ENCODE assay signal across 8 cellular contexts in genomic region chr10:84204122-84204521, GRCh38. TPM values are rescaled to one million over a fixed set of nuclear protein-coding genes. Genes with fewer than 3 reads are reported as not detected.
DNase-seq lines count a peak whose midpoint lies in the region; ATAC-seq and TF ChIP-seq lines count a peak whose summit lies in the region.

No MANE protein-coding gene starts in this region.

- no peaks in the 10 kb centered on the region for H3K27me3 ChIP-seq in BE2C
- peaks cover 5% of the 10 kb centered on the region for H3K27me3 ChIP-seq in IMR-90 (ENCODE audit: control insufficient read depth, insufficient read depth, low read length)
- H3K27me3 ChIP-seq in mesenchymal stem cell (ENCODE audit: control insufficient read depth in 1 of 2, insufficient read depth in 1 of 2, low read length in 2 of 2) = peaks cover 0 to 52% of the 10 kb centered on the region in 2 experiments

- no peak overlapping the region for H3K4me2 ChIP-seq in IMR-90 (ENCODE audit: low read depth, low read length)
- H3K4me2 ChIP-seq in mesenchymal stem cell (ENCODE audit: low read length, poor library complexity, severe bottlenecking) = no peak overlapping the region

- H3K27ac ChIP-seq in IMR-90 (ENCODE audit: insufficient read depth, low read length) (no peak overlapping the region), mesenchymal stem cell (ENCODE audit: low read length, poor library complexity, severe bottlenecking) (no peak overlapping the region)

- WGBS in IMR-90 (ENCODE audit: extremely low coverage in 2 of 2, insufficient read length in 1 of 2), 2 experiments = no CpG with 5 or more reads among the region's 4 CpGs
- 75% methylated on average over 4 of the region's 4 CpGs for WGBS in mesenchymal stem cell

- H3K9ac ChIP-seq in IMR-90 (ENCODE audit: low read depth, low read length) (no peak overlapping the region), mesenchymal stem cell (ENCODE audit: low read length) (no peak overlapping the region)

- POLR2A ChIA-PET in IMR-90 (lab: Charles Lee; ENCODE audit: unreplicated experiment) = no interaction called here

- dilution Hi-C loops in IMR-90 (cut with HindIII; ENCODE audit: low sequenced_read_pairs, unreplicated experiment) = no loop called here

- no peak for TF ChIP-seq POLR2A in IMR-90 (IDR thresholded peaks at IDR 0.05; ENCODE audit: low read depth, low read length)

- H3K14ac ChIP-seq in IMR-90 (replicated peaks; ENCODE audit: low read depth, low read length) (no peak overlapping the region), mesenchymal stem cell (ENCODE audit: low read length in 2 of 2) (no peak overlapping the region)

- H3K56ac ChIP-seq in IMR-90 (ENCODE audit: extremely low read depth, insufficient read depth, low read length) = no peak overlapping the region

- no peak overlapping the region for H4K91ac ChIP-seq in IMR-90 (ENCODE audit: insufficient read depth, low read depth, low read length)
- no peak overlapping the region for H4K91ac ChIP-seq in mesenchymal stem cell (ENCODE audit: low read length)

- H3K9me1 ChIP-seq in IMR-90 (ENCODE audit: insufficient read depth, low read length) = no peaks in the 10 kb centered on the region

- H2AFZ ChIP-seq in IMR-90 (replicated peaks; ENCODE audit: low read length, poor library complexity) = no peak overlapping the region
- H2AFZ ChIP-seq in mesenchymal stem cell (ENCODE audit: low read depth, low read length) = no peak overlapping the region

- intact Hi-C loops in IMR-90 (cut with micrococcal nuclease) = no loop called here

- H3K79me1 ChIP-seq in IMR-90 (ENCODE audit: low read depth in 1 of 2, low read length in 2 of 2) (no peaks in the 10 kb centered on the region), mesenchymal stem cell (replicated peaks; ENCODE audit: low read length, poor library complexity, severe bottlenecking) (no peaks in the 10 kb centered on the region)

- no peaks in the 10 kb centered on the region for H3K4me1 ChIP-seq in BE2C
- no peaks in the 10 kb centered on the region for H3K4me1 ChIP-seq in IMR-90 (ENCODE audit: control insufficient read depth, insufficient read depth, low read length)
- H3K4me1 ChIP-seq in mesenchymal stem cell (ENCODE audit: control insufficient read depth, insufficient read depth, low read depth, low read length) = no peaks in the 10 kb centered on the region

- H2BK12ac ChIP-seq in mesenchymal stem cell (ENCODE audit: low read length in 2 of 2) = no peak overlapping the region

- no peak overlapping the region for H3K23ac ChIP-seq in IMR-90 (ENCODE audit: low read depth, low read length)
- no peak overlapping the region for H3K23ac ChIP-seq in mesenchymal stem cell (ENCODE audit: low read length in 2 of 2)

- ATAC-seq in GM19452 (IDR thresholded peaks at IDR 0.05; ENCODE audit: unreplicated experiment) (peak; percentile 59), IMR-90 (ENCODE audit: low read depth) (0 out of 2 replicates have a peak, but pooled peaks have one; percentile 36), GM18519 (IDR thresholded peaks at IDR 0.05; ENCODE audit: low FRiP score, unreplicated experiment) (no peak)

- TF ChIP-seq RAD21 in IMR-90 (IDR thresholded peaks at IDR 0.05; ENCODE audit: low read length) = no peak

- TF ChIP-seq CTCF in BE2C (IDR thresholded peaks at IDR 0.05; ENCODE audit: low read depth, low read length) = peak; percentile 46
- TF ChIP-seq CTCF in IMR-90 (conservative IDR thresholded peaks at IDR 0.05; ENCODE audit: low read depth, low read length) = peak; percentile 11; the same call in 1 of the 2 replicates
- TF ChIP-seq CTCF in epithelial cell of proximal tubule (conservative IDR thresholded peaks at IDR 0.05; ENCODE audit: low read depth, low read length) = peak; percentile 88

- no peaks in the 10 kb centered on the region for H3K9me3 ChIP-seq in BE2C
- H3K9me3 ChIP-seq in IMR-90 (ENCODE audit: control insufficient read depth, insufficient read depth, low read length) = no peaks in the 10 kb centered on the region
- no peaks in the 10 kb centered on the region for H3K9me3 ChIP-seq in mesenchymal stem cell (ENCODE audit: control insufficient read depth, low read length)

- no peak overlapping the region for H2BK20ac ChIP-seq in IMR-90 (ENCODE audit: low read depth, low read length)

- H3K36me3 ChIP-seq in BE2C (no peaks in the 10 kb centered on the region), IMR-90 (ENCODE audit: control insufficient read depth, insufficient read depth, low read length) (no peaks in the 10 kb centered on the region), mesenchymal stem cell (ENCODE audit: control insufficient read depth in 1 of 2, insufficient read depth in 2 of 2, low read depth in 1 of 2, low read length in 2 of 2) (no peaks in the 10 kb centered on the region)

- H4K20me1 ChIP-seq in IMR-90 (ENCODE audit: insufficient read depth, low read length) = no peaks in the 10 kb centered on the region

- no TSS peak for BruUV-seq in IMR-90 (replicated peaks; lab: Mats Ljungman, UMichigan)

- H2BK120ac ChIP-seq in IMR-90 (ENCODE audit: low read depth, low read length) (no peak overlapping the region), mesenchymal stem cell (ENCODE audit: low read depth, low read length) (no peak overlapping the region)

- H2AK5ac ChIP-seq in IMR-90 (ENCODE audit: low read depth, low read length) (no peak overlapping the region), mesenchymal stem cell (ENCODE audit: low read length, severe bottlenecking) (no peak overlapping the region)

- H2BK5ac ChIP-seq in IMR-90 (ENCODE audit: low read depth, low read length, poor library complexity, severe bottlenecking) (no peak overlapping the region), mesenchymal stem cell (ENCODE audit: low read depth, low read length, poor library complexity, severe bottlenecking) (no peak overlapping the region)

- H4K8ac ChIP-seq in IMR-90 (ENCODE audit: low read depth in 2 of 2, low read length in 2 of 2) (no peak overlapping the region), mesenchymal stem cell (ENCODE audit: low read length) (no peak overlapping the region)

- no peak overlapping the region for H4K5ac ChIP-seq in IMR-90 (ENCODE audit: low read depth, low read length)

- in situ Hi-C loops in IMR-90 (cut with MboI; ENCODE audit: low sequenced_read_pairs) = no loop called here

- H2AK9ac ChIP-seq in IMR-90 (replicated peaks; ENCODE audit: low read depth, low read length, poor library complexity) = no peak overlapping the region

- no peak for DNase-seq in BE2C
- DNase-seq in IMR-90 = no peak
- DNase-seq in epithelial cell of proximal tubule (ENCODE audit: low read depth) = no peak
- DNase-seq in mesenchymal stem cell = no peak
- no peak for DNase-seq in superior temporal gyrus (ENCODE audit: extremely low spot score)
- no peak for DNase-seq in cerebellum (ENCODE audit: low spot score)

- CTCF ChIA-PET in IMR-90 (lab: Yijun Ruan, JAX) = no interaction called here

- H2BK15ac ChIP-seq in IMR-90 (ENCODE audit: low read depth, low read length) = no peak overlapping the region
- H2BK15ac ChIP-seq in mesenchymal stem cell (ENCODE audit: low read depth, poor library complexity, severe bottlenecking) = no peak overlapping the region

- H3K4me3 ChIP-seq in BE2C (ENCODE audit: low read depth, low read length) (no peak overlapping the region), IMR-90 (ENCODE audit: insufficient read depth, low read depth, low read length) (no peak overlapping the region), epithelial cell of proximal tubule (ENCODE audit: low read depth, low read length) (no peak overlapping the region), mesenchymal stem cell (ENCODE audit: insufficient read depth in 1 of 2, low read depth in 1 of 2, low read length in 2 of 2) (no peak overlapping the region)

- H3K18ac ChIP-seq in IMR-90 (ENCODE audit: low read depth, low read length) (no peak overlapping the region), mesenchymal stem cell (ENCODE audit: low read depth in 1 of 2, low read length in 2 of 2) (no peak overlapping the region)

- H3K4ac ChIP-seq in IMR-90 (ENCODE audit: low read depth, low read length) = no peak overlapping the region
- no peak overlapping the region for H3K4ac ChIP-seq in mesenchymal stem cell (ENCODE audit: low read depth in 1 of 2, low read length in 2 of 2)

RNA-seq across cellular contexts. Expression of gene CDHR1, which starts 9.8 kb away (rescaled TPM):
- 0.48 TPM for polyA plus RNA-seq in BE2C (2012; ENCODE audit: insufficient read depth, insufficient read length, low read depth)
- total RNA-seq in IMR-90 (2012; rRNA removed) (not detected in 2 replicates), epithelial cell of proximal tubule (1.1 and 2.5 TPM in 2 replicates), cerebellum (9.3 TPM)
- not detected in 2 replicates for polyA plus RNA-seq in IMR-90 (2012; rRNA removed)
- polyA plus RNA-seq in IMR-90 (2012; cell fraction: cytosol; rRNA removed) = not detected in 2 replicates
- 0.02 TPM in 1 of 2 replicates, not detected in the other for polyA plus RNA-seq in IMR-90 (2012; cell fraction: nucleus; rRNA removed; ENCODE audit: low replicate concordance)
- polyA plus RNA-seq in mesenchymal stem cell (2013, experiment 1 of 2) = 0.86 TPM
- 0.75 TPM for polyA plus RNA-seq in mesenchymal stem cell (2013, experiment 2 of 2)

RNA-seq across cellular contexts. Expression of gene LRIT2, which starts 21.2 kb away (rescaled TPM):
- polyA plus RNA-seq in BE2C (2012; ENCODE audit: insufficient read depth, insufficient read length, low read depth) = not detected
- total RNA-seq in IMR-90 (2012; rRNA removed) = not detected in 2 replicates
- not detected in 2 replicates for polyA plus RNA-seq in IMR-90 (2012; rRNA removed)
- not detected in 2 replicates for polyA plus RNA-seq in IMR-90 (2012; cell fraction: cytosol; rRNA removed)
- not detected in 2 replicates for polyA plus RNA-seq in IMR-90 (2012; cell fraction: nucleus; rRNA removed; ENCODE audit: low replicate concordance)
- not detected in 2 replicates for total RNA-seq in epithelial cell of proximal tubule
- polyA plus RNA-seq in mesenchymal stem cell (2013, experiment 1 of 2) = not detected
- not detected for polyA plus RNA-seq in mesenchymal stem cell (2013, experiment 2 of 2)
- not detected for total RNA-seq in cerebellum

RNA-seq across cellular contexts. Expression of gene GPR15LG, which starts 30.5 kb away (rescaled TPM):
- not detected for polyA plus RNA-seq in BE2C (2012; ENCODE audit: insufficient read depth, insufficient read length, low read depth)
- total RNA-seq in IMR-90 (2012; rRNA removed) = not detected in 2 replicates
- not detected in 2 replicates for polyA plus RNA-seq in IMR-90 (2012; rRNA removed)
- polyA plus RNA-seq in IMR-90 (2012; cell fraction: cytosol; rRNA removed) = not detected in 2 replicates
- not detected in 2 replicates for polyA plus RNA-seq in IMR-90 (2012; cell fraction: nucleus; rRNA removed; ENCODE audit: low replicate concordance)
- 1.0 TPM in 1 of 2 replicates, not detected in the other for total RNA-seq in epithelial cell of proximal tubule
- not detected for polyA plus RNA-seq in mesenchymal stem cell (2013, experiment 1 of 2)
- not detected for polyA plus RNA-seq in mesenchymal stem cell (2013, experiment 2 of 2)
- 0.36 TPM for total RNA-seq in cerebellum

RNA-seq across cellular contexts. Expression of gene LRIT1, which starts 37.2 kb away (rescaled TPM):
- polyA plus RNA-seq in BE2C (2012; ENCODE audit: insufficient read depth, insufficient read length, low read depth) = not detected
- total RNA-seq in IMR-90 (2012; rRNA removed) = not detected in 2 replicates
- polyA plus RNA-seq in IMR-90 (2012; rRNA removed) = not detected in 2 replicates
- not detected in 2 replicates for polyA plus RNA-seq in IMR-90 (2012; cell fraction: cytosol; rRNA removed)
- not detected in 2 replicates for polyA plus RNA-seq in IMR-90 (2012; cell fraction: nucleus; rRNA removed; ENCODE audit: low replicate concordance)
- total RNA-seq in epithelial cell of proximal tubule = not detected in 2 replicates
- polyA plus RNA-seq in mesenchymal stem cell (2013, experiment 1 of 2) = not detected
- polyA plus RNA-seq in mesenchymal stem cell (2013, experiment 2 of 2) = not detected
- total RNA-seq in cerebellum = not detected

RNA-seq across cellular contexts. Expression of gene RGR, which starts 40.7 kb away (rescaled TPM):
- polyA plus RNA-seq in BE2C (2012; ENCODE audit: insufficient read depth, insufficient read length, low read depth) = not detected
- total RNA-seq in IMR-90 (2012; rRNA removed) = not detected in 2 replicates
- not detected in 2 replicates for polyA plus RNA-seq in IMR-90 (2012; rRNA removed)
- polyA plus RNA-seq in IMR-90 (2012; cell fraction: cytosol; rRNA removed) = not detected in 2 replicates
- polyA plus RNA-seq in IMR-90 (2012; cell fraction: nucleus; rRNA removed; ENCODE audit: low replicate concordance) = not detected in 2 replicates
- not detected in 2 replicates for total RNA-seq in epithelial cell of proximal tubule
- not detected for polyA plus RNA-seq in mesenchymal stem cell (2013, experiment 1 of 2)
- not detected for polyA plus RNA-seq in mesenchymal stem cell (2013, experiment 2 of 2)
- 0.91 TPM for total RNA-seq in cerebellum

Comparison
In these comparisons a context has a peak if more than half of its experiments do, and no peak if none do; other contexts are left out.
1. CTCF ChIP-seq: peak in every context shown above with its lines; median percentile 88 in epithelial cell of proximal tubule; 46 in BE2C; 11 in IMR-90.